Comparison of ENCODE assay signal across 8 cellular contexts in genomic region chr2:96209011-96209728, GRCh38. TPM values are rescaled to one million over a fixed set of nuclear protein-coding genes. Genes with fewer than 3 reads are reported as not detected.
DNase-seq lines count a peak whose midpoint lies in the region; ATAC-seq, FAIRE-seq and TF ChIP-seq lines count a peak whose summit lies in the region.

No MANE protein-coding gene starts in this region.

- CTCF ChIA-PET in K562 (lab: Yijun Ruan, JAX; ENCODE audit: low intra/inter-chr PET ratio): no interaction called here

- TSS peak; percentile 71 for BruUV-seq in K562 (replicated peaks; lab: Mats Ljungman, UMichigan)

- H3K79me2 ChIP-seq in K562 (ENCODE audit: control insufficient read depth, insufficient read depth, low read length) (peaks cover 59% of the 10 kb centered on the region), mesendoderm (ENCODE audit: control insufficient read depth, insufficient read depth, low read length) (peaks cover 35% of the 10 kb centered on the region)

- intact Hi-C loops in left cardiac atrium (cut with DNase I) (loop anchor here in 1 of 2 donors (2.0 kb wide), 1 partner anchor 56 kb away; the partner anchor contains the start of gene TMEM127), K562 (cut with micrococcal nuclease) (loop anchor here (2.0 kb wide), 1 partner anchor 52 kb away; no protein-coding TSS in a partner anchor), uterus (cut with DNase I; ENCODE audit: low total_unique reads) (loop anchor here (5.0 kb wide), 1 partner anchor 48 kb away; no protein-coding TSS in a partner anchor)

- in situ Hi-C loops in K562 (cut with MboI): no loop called here

- peak overlapping the region; percentile 46 for H2AK5ac ChIP-seq in mesendoderm (ENCODE audit: low read length)

- no peak for FAIRE-seq in K562 (lab: Jason Lieb, UNC)

- H3K18ac ChIP-seq in mesendoderm (ENCODE audit: low read length): peak overlapping the region; percentile 72

- no peak for TF ChIP-seq RAD21 in K562 (CRISPR knock-in tag; conservative IDR thresholded peaks at IDR 0.05 in 1 of 2, IDR thresholded peaks at IDR 0.05 in 1 of 2)

- 0% methylated on average over 21 of the region's 21 CpGs for WGBS in K562 (ENCODE audit: insufficient coverage, low coverage, missing lambda C conversion rate)
- no CpG with 5 or more reads among the region's 21 CpGs for whole genome bisulfite sequencing in mesendoderm (ENCODE audit: extremely low coverage, insufficient coverage, low lambda C conversion rate)

- H3K79me1 ChIP-seq in mesendoderm (ENCODE audit: low read length): peaks cover 5% of the 10 kb centered on the region

- peaks cover 26% of the 10 kb centered on the region for H4K20me1 ChIP-seq in K562 (replicated peaks; ENCODE audit: control insufficient read depth, insufficient read depth, low read length)

- TF ChIP-seq EP300 in K562 (IDR thresholded peaks at IDR 0.05; ENCODE audit: low read length): no peak

- no peak overlapping the region for H4K8ac ChIP-seq in mesendoderm (ENCODE audit: low read depth, low read length)

- H3K9ac ChIP-seq in K562 (ENCODE audit: insufficient read depth in 1 of 2, low read depth in 2 of 2, low read length in 2 of 2) (peak overlapping the region; percentile 78 to 96), mesendoderm (ENCODE audit: low read length) (peak overlapping the region; percentile 65)

- peaks cover 0 to 46% of the 10 kb centered on the region in 2 donors for H3K4me1 ChIP-seq in right atrium auricular region
- H3K4me1 ChIP-seq in K562 (replicated peaks in 1 of 2; ENCODE audit: control insufficient read depth in 2 of 2, insufficient read depth in 2 of 2, low read length in 2 of 2): peaks cover 19 to 21% of the 10 kb centered on the region in 2 experiments
- H3K4me1 ChIP-seq in mesendoderm (ENCODE audit: control insufficient read depth, low read depth, low read length): peaks cover 2% of the 10 kb centered on the region
- H3K4me1 ChIP-seq in uterus: peaks cover 5 to 9% of the 10 kb centered on the region in 2 donors

- H3K27ac ChIP-seq in right atrium auricular region: peak overlapping the region; percentile 90 to 96
- H3K27ac ChIP-seq in K562 (ENCODE audit: extremely low read depth, low read depth, low read length): peak overlapping the region; percentile 97
- no peak overlapping the region for H3K27ac ChIP-seq in mesendoderm (ENCODE audit: low read depth, low read length)
- peak overlapping the region; percentile 92 to 94 for H3K27ac ChIP-seq in uterus

- no peak overlapping the region for H2BK5ac ChIP-seq in mesendoderm (ENCODE audit: low read length)

- POLR2A ChIA-PET in K562 (lab: Yijun Ruan, JAX): interaction anchor here (0.7 to 2.9 kb wide), 14 partner anchors 10 to 127 kb away, joined by 3 to 12 read pairs (median 4); partner anchors contain the start of genes CIAO1, NCAPH, SNRNP200 and TMEM127

- no peaks in the 10 kb centered on the region for H3K9me3 ChIP-seq in right atrium auricular region
- H3K9me3 ChIP-seq in K562 (replicated peaks; ENCODE audit: control insufficient read depth, insufficient read depth, low read depth, low read length): no peaks in the 10 kb centered on the region
- no peaks in the 10 kb centered on the region for H3K9me3 ChIP-seq in uterus

- H3K36me3 ChIP-seq in right atrium auricular region (no peaks in the 10 kb centered on the region), K562 (ENCODE audit: control insufficient read depth, insufficient read depth, low read length) (peaks cover 22% of the 10 kb centered on the region; the same call in 2 of the 3 replicates), mesendoderm (ENCODE audit: control insufficient read depth, insufficient read depth, low read length) (no peaks in the 10 kb centered on the region), uterus (no peaks in the 10 kb centered on the region)

- H3K9me1 ChIP-seq in K562 (ENCODE audit: control insufficient read depth, insufficient read depth, low read length): no peaks in the 10 kb centered on the region

- no peak overlapping the region for H2BK120ac ChIP-seq in mesendoderm (ENCODE audit: low read depth, low read length)

- ATAC-seq in left cardiac atrium (no peak), K562 (no peak)

- H3K4me2 ChIP-seq in K562 (ENCODE audit: insufficient read depth, low read length) (peak overlapping the region; percentile 90), mesendoderm (ENCODE audit: low read length) (peak overlapping the region; percentile 4)

- H3K27me3 ChIP-seq in right atrium auricular region (no peaks in the 10 kb centered on the region), K562 (ENCODE audit: control insufficient read depth in 2 of 2, insufficient read depth in 2 of 2, low read length in 2 of 2) (no peaks in the 10 kb centered on the region), mesendoderm (ENCODE audit: insufficient read depth, low read length, poor library complexity) (no peaks in the 10 kb centered on the region), uterus (no peaks in the 10 kb centered on the region)

- DNase-seq in right atrium auricular region (ENCODE audit: low spot score) (no peak), left cardiac atrium (no peak), K562 (ENCODE audit: extremely low read depth in 1 of 4, low spot score in 3 of 4) (peak in 1 of 4 experiments; percentile 41), mesendoderm (no peak), uterus (no peak), cerebellar nuclear complex (lab: John Stamatoyannopoulos, UW) (no peak), AG20443 (ENCODE audit: low spot score) (no peak), A172 (ENCODE audit: low spot score) (no peak)

- no peak overlapping the region for H2BK15ac ChIP-seq in mesendoderm (replicated peaks; ENCODE audit: low read depth)

- TF ChIP-seq POLR2A in K562 (conservative IDR thresholded peaks at IDR 0.05) (no peak), uterus (IDR thresholded peaks at IDR 0.05) (no peak)

- no peak overlapping the region for H3K4ac ChIP-seq in mesendoderm (ENCODE audit: low read depth, low read length)

- TF ChIP-seq CTCF in right atrium auricular region (IDR thresholded peaks at IDR 0.05): no peak
- no peak; a peak in 1 of 6 replicates for TF ChIP-seq CTCF in K562 (IDR thresholded peaks at IDR 0.05 in 2 of 3, conservative IDR thresholded peaks at IDR 0.05 in 1 of 3; ENCODE audit: insufficient read depth in 2 of 3, low read depth in 1 of 3, low read length in 3 of 3)
- TF ChIP-seq CTCF in uterus (IDR thresholded peaks at IDR 0.05): peak in 1 of 4 experiments; percentile 0

- peak overlapping the region; percentile 83 for H3K56ac ChIP-seq in mesendoderm (ENCODE audit: low read length)

- H2AFZ ChIP-seq in K562 (ENCODE audit: low read depth, low read length): peak overlapping the region; percentile 79

- peak overlapping the region; percentile 78 for H4K5ac ChIP-seq in mesendoderm (ENCODE audit: low read length)

- no peak overlapping the region for H3K23ac ChIP-seq in mesendoderm (ENCODE audit: low read length)

- H3K4me3 ChIP-seq in right atrium auricular region (peak overlapping the region; percentile 74 to 87), K562 (peak overlapping the region; percentile 84), mesendoderm (ENCODE audit: low read length) (no peak overlapping the region), uterus (peak overlapping the region; percentile 91 to 95)

RNA-seq across cellular contexts. Expression of gene STARD7, which starts 0.5 kb away (rescaled TPM):
- total RNA-seq in right atrium auricular region (100 to 1,000 TPM; 128 to 163 TPM), left cardiac atrium (100 to 1,000 TPM; 135 to 185 TPM), K562 (2014; rRNA removed) (147 and 306 TPM in 2 replicates), K562 (2014; rRNA removed; fragmentation: Illumina TruSeq; extraction: Trizol) (173 and 193 TPM in 2 replicates), K562 (2015; rRNA removed; fragmentation: Illumina TruSeq; extraction: Trizol) (170 and 173 TPM in 2 replicates), K562 (2021) (192 and 196 TPM in 2 replicates), uterus (100 to 1,000 TPM in 1 of 4 donors, 10 to 100 TPM in 3; 53.5 to 128 (median 76.4) TPM)
- total RNA-seq in K562 (2011; cell fraction: chromatin; rRNA removed; ENCODE audit: low replicate concordance): 162 and 181 TPM in 2 replicates
- 102 and 117 TPM in 2 replicates for total RNA-seq in K562 (2011; cell fraction: nucleolus; rRNA removed)
- 122 and 139 TPM in 2 replicates for total RNA-seq in K562 (2011; cell fraction: nucleoplasm; rRNA removed)
- polyA plus RNA-seq in K562 (2011; rRNA removed) (95.3 and 108 TPM in 2 replicates), K562 (2014; fragmentation: Illumina TruSeq; extraction: Trizol) (136 and 145 TPM in 2 replicates), K562 (2014; fragmentation: Nextera tagmentation; extraction: Ambion mirVana) (100 to 1,000 TPM in 1 of 2 experiments, 10 to 100 TPM in 1; 90.9 to 140 TPM), K562 (2014; rRNA removed) (103 and 122 TPM in 2 replicates)
- polyA plus RNA-seq in K562 (2011; cell fraction: cytosol; rRNA removed): 41.7 and 76.2 TPM in 2 replicates
- polyA plus RNA-seq in K562 (2011; cell fraction: nucleus; rRNA removed): 118 and 127 TPM in 2 replicates
- polyA plus RNA-seq in K562 (2012): 80.3 and 106 TPM in 2 replicates
- 143 and 146 TPM in 2 replicates for polyA minus RNA-seq in K562 (2011; rRNA and poly(A)+ RNA removed)
- polyA minus RNA-seq in K562 (2011; cell fraction: cytosol; rRNA and poly(A)+ RNA removed): 72.4 and 78.6 TPM in 2 replicates
- polyA minus RNA-seq in K562 (2011; cell fraction: nucleus; rRNA and poly(A)+ RNA removed): 76.7 and 83.3 TPM in 2 replicates
- 93.9 TPM for polyA plus RNA-seq in mesendoderm (2013, experiment 1 of 2)
- 92.1 TPM for polyA plus RNA-seq in mesendoderm (2013, experiment 2 of 2)
- total RNA-seq in A172 (2014; rRNA removed; shearing (Covaris generic)): 191 and 196 TPM in 2 replicates

RNA-seq across cellular contexts. Expression of gene TMEM127, which starts 56.6 kb away (rescaled TPM):
- 10 to 100 TPM; 88.9 to 95.2 TPM for total RNA-seq in right atrium auricular region
- total RNA-seq in left cardiac atrium: 10 to 100 TPM; 64.4 to 86.6 TPM
- total RNA-seq in K562 (2011; cell fraction: chromatin; rRNA removed; ENCODE audit: low replicate concordance): 14.6 and 42.7 TPM in 2 replicates
- 18.6 and 25.2 TPM in 2 replicates for total RNA-seq in K562 (2011; cell fraction: nucleolus; rRNA removed)
- 23.5 and 33.2 TPM in 2 replicates for total RNA-seq in K562 (2011; cell fraction: nucleoplasm; rRNA removed)
- total RNA-seq in K562 (2014; rRNA removed): 7.2 and 9.8 TPM in 2 replicates
- total RNA-seq in K562 (2014; rRNA removed; fragmentation: Illumina TruSeq; extraction: Trizol): 6.7 and 6.8 TPM in 2 replicates
- total RNA-seq in K562 (2015; rRNA removed; fragmentation: Illumina TruSeq; extraction: Trizol): 10.3 and 10.7 TPM in 2 replicates
- 18.6 and 20.0 TPM in 2 replicates for total RNA-seq in K562 (2021)
- polyA plus RNA-seq in K562 (2011; rRNA removed): 10.9 and 16.6 TPM in 2 replicates
- polyA plus RNA-seq in K562 (2011; cell fraction: cytosol; rRNA removed): 10.1 and 20.0 TPM in 2 replicates
- polyA plus RNA-seq in K562 (2011; cell fraction: nucleus; rRNA removed): 8.0 and 10.8 TPM in 2 replicates
- 14.1 and 20.7 TPM in 2 replicates for polyA plus RNA-seq in K562 (2012)
- 16.6 and 17.4 TPM in 2 replicates for polyA plus RNA-seq in K562 (2014; fragmentation: Illumina TruSeq; extraction: Trizol)
- 1 to 10 TPM; 1.7 to 2.0 TPM for polyA plus RNA-seq in K562 (2014; fragmentation: Nextera tagmentation; extraction: Ambion mirVana)
- 9.9 and 10.8 TPM in 2 replicates for polyA plus RNA-seq in K562 (2014; rRNA removed)
- 12.4 and 14.8 TPM in 2 replicates for polyA minus RNA-seq in K562 (2011; rRNA and poly(A)+ RNA removed)
- 8.3 and 14.1 TPM in 2 replicates for polyA minus RNA-seq in K562 (2011; cell fraction: cytosol; rRNA and poly(A)+ RNA removed)
- polyA minus RNA-seq in K562 (2011; cell fraction: nucleus; rRNA and poly(A)+ RNA removed): 4.8 and 7.8 TPM in 2 replicates
- 21.1 TPM for polyA plus RNA-seq in mesendoderm (2013, experiment 1 of 2)
- polyA plus RNA-seq in mesendoderm (2013, experiment 2 of 2): 22.5 TPM
- 10 to 100 TPM; 17.0 to 45.4 (median 22.3) TPM for total RNA-seq in uterus
- 35.0 and 37.8 TPM in 2 replicates for total RNA-seq in A172 (2014; rRNA removed; shearing (Covaris generic))

RNA-seq across cellular contexts. Expression of gene CIAO1, which starts 56.9 kb away (rescaled TPM):
- 10 to 100 TPM; 77.0 to 79.7 TPM for total RNA-seq in right atrium auricular region
- total RNA-seq in left cardiac atrium: 10 to 100 TPM; 50.0 to 52.7 TPM
- 65.3 and 99.0 TPM in 2 replicates for total RNA-seq in K562 (2011; cell fraction: chromatin; rRNA removed; ENCODE audit: low replicate concordance)
- 78.5 and 85.1 TPM in 2 replicates for total RNA-seq in K562 (2011; cell fraction: nucleolus; rRNA removed)
- 62.5 and 66.0 TPM in 2 replicates for total RNA-seq in K562 (2011; cell fraction: nucleoplasm; rRNA removed)
- 121 and 182 TPM in 2 replicates for total RNA-seq in K562 (2014; rRNA removed)
- 64.7 and 78.7 TPM in 2 replicates for total RNA-seq in K562 (2014; rRNA removed; fragmentation: Illumina TruSeq; extraction: Trizol)
- 85.4 and 89.7 TPM in 2 replicates for total RNA-seq in K562 (2015; rRNA removed; fragmentation: Illumina TruSeq; extraction: Trizol)
- 92.8 and 94.3 TPM in 2 replicates for total RNA-seq in K562 (2021)
- polyA plus RNA-seq in K562 (2011; rRNA removed): 102 and 122 TPM in 2 replicates
- 151 and 245 TPM in 2 replicates for polyA plus RNA-seq in K562 (2011; cell fraction: cytosol; rRNA removed)
- 122 and 181 TPM in 2 replicates for polyA plus RNA-seq in K562 (2011; cell fraction: nucleus; rRNA removed)
- 74.5 and 74.6 TPM in 2 replicates for polyA plus RNA-seq in K562 (2012)
- polyA plus RNA-seq in K562 (2014; fragmentation: Illumina TruSeq; extraction: Trizol): 94.2 and 104 TPM in 2 replicates
- polyA plus RNA-seq in K562 (2014; fragmentation: Nextera tagmentation; extraction: Ambion mirVana): 10 to 100 TPM; 11.4 to 19.2 TPM
- 145 and 156 TPM in 2 replicates for polyA plus RNA-seq in K562 (2014; rRNA removed)
- polyA minus RNA-seq in K562 (2011; rRNA and poly(A)+ RNA removed): 72.8 and 90.4 TPM in 2 replicates
- polyA minus RNA-seq in K562 (2011; cell fraction: cytosol; rRNA and poly(A)+ RNA removed): 30.5 and 44.8 TPM in 2 replicates
- 45.0 and 45.4 TPM in 2 replicates for polyA minus RNA-seq in K562 (2011; cell fraction: nucleus; rRNA and poly(A)+ RNA removed)
- 40.2 TPM for polyA plus RNA-seq in mesendoderm (2013, experiment 1 of 2)
- polyA plus RNA-seq in mesendoderm (2013, experiment 2 of 2): 40.3 TPM
- 100 to 1,000 TPM in 2 of 4 donors, 10 to 100 TPM in 2; 60.1 to 113 (median 89.3) TPM for total RNA-seq in uterus
- 118 and 119 TPM in 2 replicates for total RNA-seq in A172 (2014; rRNA removed; shearing (Covaris generic))
